In genomic region chr2:190780594-190780993, GRCh38 we compare ENCODE assay signal across 23 cellular contexts.
"Had no signal": no experiment of that assay in that cellular context is flagged by ENCODE, and none has a peak within 500 bp of the region (broad histone marks: within the 10 kb centered on the region; RNA-seq: fewer than 3 reads in every experiment).

No MANE protein-coding gene starts in this region.

- H3K9me3 Mint-ChIP-seq: natural killer cell; stimulated activated effector memory CD8-positive, alpha-beta T cell treated with anti-CD3 and anti-CD28 coated beads, Interleukin-12 subunit alpha, Interleukin-12 subunit beta, amount 100 ng/mL, for 72 hours had no signal

- H3K4me1 ChIP-seq: colonic mucosa, gastrocnemius medialis, left ventricle myocardium inferior, testis, tibial artery had no signal

- H3K27ac Mint-ChIP-seq: dendritic cell treated with granulocyte-macrophage colony-stimulating factor and Interleukin-4, amounts not matched to agents 40 ng/mL and 50 ng/mL, for 4 days; endodermal cell; natural killer cell; stimulated activated effector memory CD8-positive, alpha-beta T cell treated with anti-CD3 and anti-CD28 coated beads, Interleukin-12 subunit alpha, Interleukin-12 subunit beta, amount 100 ng/mL, for 72 hours; type B pancreatic cell had no signal

- H3K4me3 Mint-ChIP-seq: dendritic cell treated with granulocyte-macrophage colony-stimulating factor and Interleukin-4, amounts not matched to agents 40 ng/mL and 50 ng/mL, for 4 days; endodermal cell; natural killer cell; stimulated activated effector memory CD8-positive, alpha-beta T cell treated with anti-CD3 and anti-CD28 coated beads, Interleukin-12 subunit alpha, Interleukin-12 subunit beta, amount 100 ng/mL, for 72 hours; type B pancreatic cell had no signal

- H3K27me3 ChIP-seq: colonic mucosa, gastrocnemius medialis, ovary, testis, tibial artery had no signal

- H3K4me1 Mint-ChIP-seq: natural killer cell had no signal

- H3K27ac ChIP-seq: colonic mucosa, epithelial cell of prostate, gastrocnemius medialis, left ventricle myocardium inferior, lower lobe of right lung, ovary, testis, tibial artery had no signal

- H3K27me3 Mint-ChIP-seq: type B pancreatic cell had no signal

- H3K9me3 ChIP-seq: colonic mucosa, gastrocnemius medialis, ovary, testis had no signal

- DNase-seq: colonic mucosa; effector CD8-positive, alpha-beta T cell; endodermal cell; foreskin fibroblast; gastrocnemius medialis; head of caudate nucleus; left ventricle myocardium inferior; lower lobe of right lung; natural killer cell; occipital lobe; ovary; stimulated activated CD4-positive, alpha-beta T cell treated with anti-CD3 and anti-CD28 coated beads, Interleukin-2, amount 100 ng/mL, for 24 hours; stimulated activated CD4-positive, alpha-beta T cell treated with anti-CD3 and anti-CD28 coated beads, Interleukin-4, amount 100 ng/mL, for 24 hours; stimulated activated naive CD8-positive, alpha-beta T cell treated with anti-CD3 and anti-CD28 coated beads, Interleukin-15, Interleukin-2, amounts not matched to agents 100 U/mL and 50 U/mL, for 24 hours; substantia nigra; testis; tibial artery had no signal

- H3K36me3 Mint-ChIP-seq: natural killer cell; stimulated activated effector memory CD8-positive, alpha-beta T cell treated with anti-CD3 and anti-CD28 coated beads, Interleukin-12 subunit alpha, Interleukin-12 subunit beta, amount 100 ng/mL, for 72 hours; type B pancreatic cell had no signal

- H3K4me3 ChIP-seq: colonic mucosa, gastrocnemius medialis, left ventricle myocardium inferior, lower lobe of right lung, ovary, testis, tibial artery had no signal

- ATAC-seq: esophagus mucosa; gastrocnemius medialis; lower lobe of right lung; natural killer cell; sciatic nerve; stimulated activated effector memory CD8-positive, alpha-beta T cell treated with anti-CD3 and anti-CD28 coated beads, Interleukin-12 subunit alpha, Interleukin-12 subunit beta, amount 100 ng/mL, for 72 hours; stimulated activated naive CD8-positive, alpha-beta T cell treated with anti-CD3 and anti-CD28 coated beads, Interleukin-15, Interleukin-2, amounts not matched to agents 100 U/mL and 50 U/mL, for 24 hours had no signal

- H3K36me3 ChIP-seq: colonic mucosa, gastrocnemius medialis, lower lobe of right lung, ovary, tibial artery had no signal
